ENCODE assay signal across 25 cellular contexts in genomic region chr6:162683135-162683534, GRCh38. TPM values are rescaled to one million over a fixed set of nuclear protein-coding genes. Genes with fewer than 3 reads are reported as not detected.
"Had no signal": no experiment of that assay in that cellular context is flagged by ENCODE, and none has a peak within 500 bp of the region (broad histone marks: within the 10 kb centered on the region; RNA-seq: fewer than 3 reads in every experiment).

No MANE protein-coding gene starts in this region.

- H3K27ac Mint-ChIP-seq: effector memory CD8-positive, alpha-beta T cell; mesothelial cell of epicardium; naive B cell; natural killer cell treated with Interleukin-12 subunit alpha and Interleukin-12 subunit beta and Interleukin-15 and Interleukin-18, amount 100 ng/mL, for 72 hours; neural progenitor cell; progenitor cell of endocrine pancreas; stimulated activated memory B cell treated with anti-CD40 and anti-IgM and Interleukin-4, amounts not matched to agents 10 μg/mL and 1 μg/mL and 100 μg/mL, for 72 hours; type B pancreatic cell had no signal

- H3K36me3 ChIP-seq: gastroesophageal sphincter, neural progenitor cell, sigmoid colon, spleen, tibial artery had no signal

- H3K9me3 Mint-ChIP-seq: effector memory CD8-positive, alpha-beta T cell; natural killer cell treated with Interleukin-12 subunit alpha and Interleukin-12 subunit beta and Interleukin-15 and Interleukin-18, amount 100 ng/mL, for 72 hours; neural progenitor cell; type B pancreatic cell had no signal

- H3K9me3 ChIP-seq: gastroesophageal sphincter, mucosa of descending colon, sigmoid colon, testis, tibial artery had no signal

- H3K27me3 ChIP-seq: foreskin keratinocyte, gastroesophageal sphincter, neural progenitor cell, sigmoid colon, spleen, testis, tibial artery had no signal

- H3K4me3 ChIP-seq: gastroesophageal sphincter, mucosa of descending colon, neural progenitor cell, sigmoid colon, spleen, testis, tibial artery had no signal

- FAIRE-seq: endometrium, keratinocyte had no signal

- DNase-seq: cerebellar nuclear complex; cortex of kidney; effector memory CD8-positive, alpha-beta T cell; foreskin keratinocyte; mesenchymal stem cell; mucosa of descending colon; naive B cell; right cardiac atrium; sigmoid colon; spleen; stimulated activated CD4-positive, alpha-beta T cell treated with anti-CD3 and anti-CD28 coated beads, Interleukin-4, amount 100 ng/mL, for 4 hours; stimulated activated naive CD8-positive, alpha-beta T cell treated with anti-CD3 and anti-CD28 coated beads, Interleukin-15, Interleukin-2, amounts not matched to agents 100 U/mL and 50 U/mL, for 24 hours; substantia nigra; testis; tibial artery had no signal

- H3K4me1 ChIP-seq: foreskin keratinocyte, neural progenitor cell, parathyroid adenoma, sigmoid colon, spleen had no signal

- H3K27ac ChIP-seq: foreskin keratinocyte, gastroesophageal sphincter, neural progenitor cell, parathyroid adenoma, sigmoid colon, spleen, tibial artery had no signal

- ATAC-seq: effector memory CD8-positive, alpha-beta T cell; foreskin keratinocyte; gastroesophageal sphincter; mucosa of descending colon; natural killer cell treated with Interleukin-12 subunit alpha and Interleukin-12 subunit beta and Interleukin-15 and Interleukin-18, amount 100 ng/mL, for 72 hours; stimulated activated memory B cell treated with anti-CD40 and anti-IgM and Interleukin-4, amounts not matched to agents 10 μg/mL and 1 μg/mL and 100 μg/mL, for 72 hours; stimulated activated naive CD8-positive, alpha-beta T cell treated with anti-CD3 and anti-CD28 coated beads, Interleukin-15, Interleukin-2, amounts not matched to agents 100 U/mL and 50 U/mL, for 24 hours had no signal

- H3K36me3 Mint-ChIP-seq: naive B cell; natural killer cell treated with Interleukin-12 subunit alpha and Interleukin-12 subunit beta and Interleukin-15 and Interleukin-18, amount 100 ng/mL, for 72 hours; neural progenitor cell; stimulated activated memory B cell treated with anti-CD40 and anti-IgM and Interleukin-4, amounts not matched to agents 10 μg/mL and 1 μg/mL and 100 μg/mL, for 72 hours; type B pancreatic cell had no signal

RNA-seq across cellular contexts. Expression of gene PRKN, which starts 44.4 kb away (rescaled TPM):
- total RNA-seq: natural killer cell treated with Interleukin-12 subunit alpha and Interleukin-12 subunit beta and Interleukin-15 and Interleukin-18, amount 100 ng/mL, for 72 hours had no signal

RNA-seq across cellular contexts. Expression of gene PACRG, which starts 44.6 kb away (rescaled TPM):
- total RNA-seq: foreskin keratinocyte; natural killer cell treated with Interleukin-12 subunit alpha and Interleukin-12 subunit beta and Interleukin-15 and Interleukin-18, amount 100 ng/mL, for 72 hours had no signal
- polyA plus RNA-seq: foreskin keratinocyte had no signal
